13 cellular contexts compared by ENCODE assay signal in genomic region chr12:1993871-1994371, GRCh38. TPM values are rescaled to one million over a fixed set of nuclear protein-coding genes. Genes with fewer than 3 reads are reported as not detected.
A peak's percentile ranks its signal among the peaks of the same experiment; 100 is the strongest.
DNase-seq lines count a peak whose midpoint lies in the region; ATAC-seq and TF ChIP-seq lines count a peak whose summit lies in the region.
"Had no signal": no experiment of that assay in that cellular context is flagged by ENCODE, and none has a peak within 500 bp of the region (broad histone marks: within the 10 kb centered on the region; RNA-seq: fewer than 3 reads in every experiment).

No MANE protein-coding gene starts in this region.

- no peaks in the 10 kb centered on the region for H3K27me3 ChIP-seq in MG63
- no peaks in the 10 kb centered on the region for H3K27me3 ChIP-seq in mesenchymal stem cell (ENCODE audit: control insufficient read depth in 1 of 2, insufficient read depth in 1 of 2, low read length in 2 of 2)
- H3K27me3 ChIP-seq: SJCRH30 had no signal

- H3K9me3 ChIP-seq in MG63 = no peaks in the 10 kb centered on the region
- H3K9me3 ChIP-seq in mesenchymal stem cell (ENCODE audit: control insufficient read depth, low read length) = peaks cover 5% of the 10 kb centered on the region
- H3K9me3 ChIP-seq: SJCRH30 had no signal

- H4K8ac ChIP-seq in mesenchymal stem cell (ENCODE audit: low read length) = no peak overlapping the region

- H2BK12ac ChIP-seq in mesenchymal stem cell (ENCODE audit: low read length in 2 of 2) = no peak overlapping the region

- peaks cover 40% of the 10 kb centered on the region for H3K36me3 ChIP-seq in MG63
- H3K36me3 ChIP-seq in mesenchymal stem cell (ENCODE audit: control insufficient read depth in 1 of 2, insufficient read depth in 2 of 2, low read depth in 1 of 2, low read length in 2 of 2) = peaks cover 14 to 68% of the 10 kb centered on the region in 2 experiments

- no peak overlapping the region for H2BK120ac ChIP-seq in mesenchymal stem cell (ENCODE audit: low read depth, low read length)

- H3K14ac ChIP-seq in mesenchymal stem cell (ENCODE audit: low read length in 2 of 2) = no peak overlapping the region

- H3K4me3 ChIP-seq in AG09309 (ENCODE audit: control insufficient read depth, low read depth, low read length) = no peak overlapping the region
- H3K4me3 ChIP-seq in MG63 = no peak overlapping the region
- H3K4me3 ChIP-seq in cardiac fibroblast (replicated peaks in 1 of 2; ENCODE audit: low read depth in 2 of 2, low read length in 2 of 2) = no peak overlapping the region
- no peak overlapping the region for H3K4me3 ChIP-seq in mesenchymal stem cell (ENCODE audit: insufficient read depth in 1 of 2, low read depth in 1 of 2, low read length in 2 of 2)
- H3K4me3 ChIP-seq: SJCRH30 had no signal

- 0% methylated on average over 1 of the region's 2 CpGs for WGBS in mesenchymal stem cell

- no peak overlapping the region for H3K23ac ChIP-seq in mesenchymal stem cell (ENCODE audit: low read length in 2 of 2)

- peaks cover 1% of the 10 kb centered on the region for H3K4me1 ChIP-seq in mesenchymal stem cell (ENCODE audit: control insufficient read depth, insufficient read depth, low read depth, low read length)
- H3K4me1 ChIP-seq: SJCRH30 had no signal

- no peak overlapping the region for H2AK5ac ChIP-seq in mesenchymal stem cell (ENCODE audit: low read length, severe bottlenecking)

- TF ChIP-seq CTCF in AG09309 (IDR thresholded peaks at IDR 0.05; ENCODE audit: control insufficient read depth, insufficient read depth, low read depth, low read length, missing control alignments) (no peak), cardiac fibroblast (IDR thresholded peaks at IDR 0.05; ENCODE audit: low read depth, low read length) (no peak)

- H2AFZ ChIP-seq in mesenchymal stem cell (ENCODE audit: low read depth, low read length) = no peak overlapping the region

- no peak overlapping the region for H2BK15ac ChIP-seq in mesenchymal stem cell (ENCODE audit: low read depth, poor library complexity, severe bottlenecking)

- no peak overlapping the region for H2BK5ac ChIP-seq in mesenchymal stem cell (ENCODE audit: low read depth, low read length, poor library complexity, severe bottlenecking)

- no peak overlapping the region for H3K27ac ChIP-seq in mesenchymal stem cell (ENCODE audit: low read length, poor library complexity, severe bottlenecking)
- H3K27ac ChIP-seq: SJCRH30 had no signal

- H3K18ac ChIP-seq in mesenchymal stem cell (ENCODE audit: low read depth in 1 of 2, low read length in 2 of 2) = no peak overlapping the region

- no peak overlapping the region for H4K91ac ChIP-seq in mesenchymal stem cell (ENCODE audit: low read length)

- ATAC-seq in GM21381 (IDR thresholded peaks at IDR 0.05; ENCODE audit: unreplicated experiment) = no peak

- DNase-seq in AG09309 (ENCODE audit: low read depth) = peak; percentile 78
- DNase-seq in MG63 = peak; percentile 70
- peak; percentile 53 to 59 for DNase-seq in cardiac fibroblast (ENCODE audit: low read depth in 2 of 2)
- peak; percentile 95 for DNase-seq in mesenchymal stem cell
- DNase-seq in activated gamma-delta T cell (lab: John Stamatoyannopoulos, UW) = no peak
- no peak for DNase-seq in dermis blood vessel endothelial cell
- DNase-seq in HPDE6-E6E7 (ENCODE audit: extremely low spot score) = no peak
- DNase-seq: activated T-cell treated with anti-CD3 and anti-CD28 coated beads, Interleukin-2, amount 50 U/mL, for 4 hours; NCI-H1105 treated with DMSO at 0.1 percent for 48 hours; SJCRH30; stimulated activated CD4-positive, alpha-beta T cell treated with anti-CD3 and anti-CD28 coated beads, Interleukin-4, amount 100 ng/mL, for 4 hours had no signal

- peaks cover 30% of the 10 kb centered on the region for H3K79me1 ChIP-seq in mesenchymal stem cell (replicated peaks; ENCODE audit: low read length, poor library complexity, severe bottlenecking)

- H3K4ac ChIP-seq in mesenchymal stem cell (ENCODE audit: low read depth in 1 of 2, low read length in 2 of 2) = no peak overlapping the region

- H3K9ac ChIP-seq in mesenchymal stem cell (ENCODE audit: low read length) = peak overlapping the region; percentile 26

- H3K4me2 ChIP-seq in mesenchymal stem cell (ENCODE audit: low read length, poor library complexity, severe bottlenecking) = no peak overlapping the region

RNA-seq across cellular contexts. Expression of gene DCP1B, which starts 10.3 kb away (rescaled TPM):
- 1.5 and 5.1 TPM in 2 replicates for total RNA-seq in MG63 (2014; rRNA removed; shearing (Covaris generic); ENCODE audit: low replicate concordance)
- 28.4 TPM for polyA plus RNA-seq in mesenchymal stem cell (2013, experiment 1 of 2)
- polyA plus RNA-seq in mesenchymal stem cell (2013, experiment 2 of 2) = 26.4 TPM
- 5.4 and 7.0 TPM in 2 replicates for total RNA-seq in dermis blood vessel endothelial cell

RNA-seq across cellular contexts. Expression of gene CACNA1C, which starts 58.9 kb away (rescaled TPM):
- 1.4 and 37.7 TPM in 2 replicates for total RNA-seq in MG63 (2014; rRNA removed; shearing (Covaris generic); ENCODE audit: low replicate concordance)
- 2.9 TPM for polyA plus RNA-seq in mesenchymal stem cell (2013, experiment 1 of 2)
- polyA plus RNA-seq in mesenchymal stem cell (2013, experiment 2 of 2) = 2.8 TPM
- 0.14 and 1.5 TPM in 2 replicates for total RNA-seq in dermis blood vessel endothelial cell
- total RNA-seq: myocyte, SJCRH30 had no signal

Comparison
In these comparisons a context has a peak if more than half of its experiments do, and no peak if none do; other contexts are left out.
1. DNase-seq: peak in AG09309 (single experiment), MG63 (single experiment), cardiac fibroblast (2 of 2) and mesenchymal stem cell (single experiment); none in activated gamma-delta T cell (single experiment), dermis blood vessel endothelial cell (single experiment) and HPDE6-E6E7 (single experiment).